In genomic region chr11:85663080-85663729, GRCh38 we compare ENCODE assay signal across 8 cellular contexts. TPM values are rescaled to one million over a fixed set of nuclear protein-coding genes. Genes with fewer than 3 reads are reported as not detected.
A peak's percentile ranks its signal among the peaks of the same experiment; 100 is the strongest.
DNase-seq lines count a peak whose midpoint lies in the region; ATAC-seq and TF ChIP-seq lines count a peak whose summit lies in the region.

No MANE protein-coding gene starts in this region.

- peak overlapping the region; percentile 100 for H3K4me3 Mint-ChIP-seq in activated CD4-positive, alpha-beta T cell treated with anti-CD3 and anti-CD28 coated beads for 36 hours

- peaks cover 59% of the 10 kb centered on the region for H3K36me3 ChIP-seq in SK-N-MC (ENCODE audit: insufficient read depth, low read length)

- ATAC-seq in activated CD4-positive, alpha-beta T cell treated with anti-CD3 and anti-CD28 coated beads for 36 hours, result peak; percentile 9
- ATAC-seq in HG03097 (IDR thresholded peaks at IDR 0.05; ENCODE audit: low FRiP score, unreplicated experiment), result no peak
- ATAC-seq in GM21381 (IDR thresholded peaks at IDR 0.05; ENCODE audit: unreplicated experiment), result no peak

- peaks cover 41% of the 10 kb centered on the region for H3K4me1 Mint-ChIP-seq in activated CD4-positive, alpha-beta T cell treated with anti-CD3 and anti-CD28 coated beads for 36 hours

- H3K4me3 ChIP-seq in SK-N-MC (peak overlapping the region; percentile 84), fibroblast of the aortic adventitia (ENCODE audit: low read depth, low read length) (peak overlapping the region; percentile 93), retinal pigment epithelial cell (ENCODE audit: low read length) (peak overlapping the region; percentile 79)

- H3K9ac ChIP-seq in SK-N-MC (ENCODE audit: insufficient read length), result peak overlapping the region; percentile 99

- H3K27me3 Mint-ChIP-seq in activated CD4-positive, alpha-beta T cell treated with anti-CD3 and anti-CD28 coated beads for 36 hours, result no peaks in the 10 kb centered on the region

- peak; percentile 38 for DNase-seq in activated CD4-positive, alpha-beta T cell treated with anti-CD3 and anti-CD28 coated beads for 36 hours
- DNase-seq in activated CD4-positive, alpha-beta T cell treated with anti-CD3 and anti-CD28 coated beads for 1 hour, result no peak
- DNase-seq in SK-N-MC (ENCODE audit: low read depth, low spot score) (no peak), fibroblast of the aortic adventitia (ENCODE audit: low read depth) (peak; percentile 17), retinal pigment epithelial cell (ENCODE audit: low read depth) (no peak), SW480 (ENCODE audit: low spot score) (no peak)

- TF ChIP-seq CTCF in fibroblast of the aortic adventitia (IDR thresholded peaks at IDR 0.05; ENCODE audit: insufficient read depth, low read length), result no peak
- no peak for TF ChIP-seq CTCF in retinal pigment epithelial cell (conservative IDR thresholded peaks at IDR 0.05; ENCODE audit: low read depth, low read length)

- POLR2A ChIA-PET in activated CD4-positive, alpha-beta T cell treated with anti-CD3 and anti-CD28 coated beads for 36 hours (lab: Charles Lee), result interaction anchor here (1.3 kb wide), 1 partner anchor 35 kb away, joined by 6 read pairs; the partner anchor contains the start of gene TMEM126B

- intact Hi-C loops in activated CD4-positive, alpha-beta T cell treated with anti-CD3 and anti-CD28 coated beads for 36 hours (cut with DNase I, micrococcal nuclease), result loop anchor here in 1 of 2 experiments (5.0 to 10.0 kb wide), 3 partner anchors 66 to 582 kb away; partner anchors contain the start of genes EED and PICALM

- no peaks in the 10 kb centered on the region for H3K9me3 ChIP-seq in SK-N-MC (ENCODE audit: low read depth, low read length)

- CTCF ChIA-PET in activated CD4-positive, alpha-beta T cell treated with anti-CD3 and anti-CD28 coated beads for 36 hours (lab: Charles Lee), result interaction anchor here (0.6 to 1.4 kb wide), 5 partner anchors 15 to 169 kb away, joined by 3 to 5 read pairs (median 4); partner anchors contain the start of genes SYTL2 and TMEM126A

- peak overlapping the region; percentile 99 for H3K27ac Mint-ChIP-seq in activated CD4-positive, alpha-beta T cell treated with anti-CD3 and anti-CD28 coated beads for 36 hours

- peaks cover 53% of the 10 kb centered on the region for H3K36me3 Mint-ChIP-seq in activated CD4-positive, alpha-beta T cell treated with anti-CD3 and anti-CD28 coated beads for 36 hours (ENCODE audit: low read depth)

- H3K9me3 Mint-ChIP-seq in activated CD4-positive, alpha-beta T cell treated with anti-CD3 and anti-CD28 coated beads for 36 hours (ENCODE audit: low read depth), result no peaks in the 10 kb centered on the region

- H3K27ac ChIP-seq in SK-N-MC, result no peak overlapping the region

RNA-seq across cellular contexts. Expression of gene CREBZF, which starts 1.7 kb away (rescaled TPM):
- 10 to 100 TPM; 30.4 to 35.9 TPM for total RNA-seq in activated CD4-positive, alpha-beta T cell treated with anti-CD3 and anti-CD28 coated beads for 36 hours
- 33.1 and 50.9 TPM in 2 replicates for total RNA-seq in fibroblast of the aortic adventitia (ENCODE audit: low replicate concordance)

RNA-seq across cellular contexts. Expression of gene TMEM126A, which starts 15.4 kb away (rescaled TPM):
- total RNA-seq in activated CD4-positive, alpha-beta T cell treated with anti-CD3 and anti-CD28 coated beads for 36 hours, result 10 to 100 TPM; 21.7 to 37.4 TPM
- 61.5 and 66.2 TPM in 2 replicates for total RNA-seq in fibroblast of the aortic adventitia (ENCODE audit: low replicate concordance)

RNA-seq across cellular contexts. Expression of gene CCDC89, which starts 22.8 kb away (rescaled TPM):
- not detected for total RNA-seq in activated CD4-positive, alpha-beta T cell treated with anti-CD3 and anti-CD28 coated beads for 36 hours
- 4.2 and 7.9 TPM in 2 replicates for total RNA-seq in fibroblast of the aortic adventitia (ENCODE audit: low replicate concordance)

RNA-seq across cellular contexts. Expression of gene TMEM126B, which starts 34.8 kb away (rescaled TPM):
- total RNA-seq in activated CD4-positive, alpha-beta T cell treated with anti-CD3 and anti-CD28 coated beads for 36 hours, result 10 to 100 TPM; 62.7 to 74.2 TPM
- 89.9 and 112 TPM in 2 replicates for total RNA-seq in fibroblast of the aortic adventitia (ENCODE audit: low replicate concordance)

RNA-seq across cellular contexts. Expression of gene DLG2, which starts 36.1 kb away (rescaled TPM):
- total RNA-seq in activated CD4-positive, alpha-beta T cell treated with anti-CD3 and anti-CD28 coated beads for 36 hours, result 1 to 10 TPM; 1.7 to 2.1 TPM
- total RNA-seq in fibroblast of the aortic adventitia (ENCODE audit: low replicate concordance), result 3.0 and 5.8 TPM in 2 replicates

Comparison
In these comparisons a context has a peak if more than half of its experiments do, and no peak if none do; other contexts are left out.
1. DNase-seq: peak in activated CD4-positive, alpha-beta T cell treated with anti-CD3 and anti-CD28 coated beads for 36 hours (single experiment) and fibroblast of the aortic adventitia (single experiment); none in activated CD4-positive, alpha-beta T cell treated with anti-CD3 and anti-CD28 coated beads for 1 hour (single experiment), SK-N-MC (single experiment), retinal pigment epithelial cell (single experiment) and SW480 (single experiment).
2. Peak in every context shown above with its lines, with median percentiles within 50 percentile points of each other: H3K4me3 ChIP-seq.